Comparison of ENCODE assay signal across 15 cellular contexts in genomic region chr2:170485254-170485653, GRCh38.
A peak's percentile ranks its signal among the peaks of the same experiment; 100 is the strongest.
DNase-seq lines count a peak whose midpoint lies in the region; ATAC-seq and TF ChIP-seq lines count a peak whose summit lies in the region.
"Had no signal": no experiment of that assay in that cellular context is flagged by ENCODE, and none has a peak within 500 bp of the region (broad histone marks: within the 10 kb centered on the region; RNA-seq: fewer than 3 reads in every experiment).

No MANE protein-coding gene starts in this region.

- peak; percentile 83 for ATAC-seq in left lobe of liver
- ATAC-seq: A549; CD8-positive, alpha-beta T cell had no signal

- H3K4me3 ChIP-seq in esophagus muscularis mucosa = no peak overlapping the region
- H3K4me3 ChIP-seq: A549 had no signal

- no peaks in the 10 kb centered on the region for H3K4me1 ChIP-seq in esophagus muscularis mucosa
- H3K4me1 ChIP-seq: A549, BE2C had no signal

- 68% methylated on average over 2 of the region's 2 CpGs for WGBS in esophagus muscularis mucosa

- H3K36me3 Mint-ChIP-seq in nephron (ENCODE audit: low read depth) = no peaks in the 10 kb centered on the region
- H3K36me3 Mint-ChIP-seq in activated CD4-positive, alpha-beta T cell treated with anti-CD3 and anti-CD28 coated beads, Interleukin-2, amount 10 ng/mL, durations not matched to agents 7 days and 5 days (ENCODE audit: low read depth) = no peaks in the 10 kb centered on the region
- H3K36me3 Mint-ChIP-seq: CD8-positive, alpha-beta T cell had no signal

- H3K36me3 ChIP-seq in esophagus muscularis mucosa = no peaks in the 10 kb centered on the region
- H3K36me3 ChIP-seq: BE2C had no signal

- H3K9me3 ChIP-seq in esophagus muscularis mucosa = no peaks in the 10 kb centered on the region
- H3K9me3 ChIP-seq: A549, BE2C had no signal

- no peak for TF ChIP-seq EP300 in esophagus muscularis mucosa (IDR thresholded peaks at IDR 0.05)

- TF ChIP-seq CTCF in esophagus muscularis mucosa (IDR thresholded peaks at IDR 0.05) = no peak
- TF ChIP-seq CTCF in nephron (IDR thresholded peaks at IDR 0.05; ENCODE audit: unreplicated experiment in 3 of 3) = no peak

- peaks cover 8% of the 10 kb centered on the region for H3K4me1 Mint-ChIP-seq in nephron
- H3K4me1 Mint-ChIP-seq in activated CD4-positive, alpha-beta T cell treated with anti-CD3 and anti-CD28 coated beads, Interleukin-2, amount 10 ng/mL, durations not matched to agents 7 days and 5 days = no peaks in the 10 kb centered on the region

- peaks cover 4% of the 10 kb centered on the region for H3K27me3 Mint-ChIP-seq in nephron (ENCODE audit: low read depth)
- H3K27me3 Mint-ChIP-seq in activated CD4-positive, alpha-beta T cell treated with anti-CD3 and anti-CD28 coated beads, Interleukin-2, amount 10 ng/mL, durations not matched to agents 7 days and 5 days = peaks cover 6% of the 10 kb centered on the region

- peak overlapping the region in 2 of 3 experiments; percentile 22 to 45 for H3K27ac Mint-ChIP-seq in nephron
- no peak overlapping the region for H3K27ac Mint-ChIP-seq in activated CD4-positive, alpha-beta T cell treated with anti-CD3 and anti-CD28 coated beads, Interleukin-2, amount 10 ng/mL, durations not matched to agents 7 days and 5 days
- H3K27ac Mint-ChIP-seq: CD8-positive, alpha-beta T cell had no signal

- no peaks in the 10 kb centered on the region for H3K27me3 ChIP-seq in esophagus muscularis mucosa
- H3K27me3 ChIP-seq: BE2C had no signal

- POLR2A ChIA-PET in activated CD4-positive, alpha-beta T cell treated with anti-CD3 and anti-CD28 coated beads, Interleukin-2, amount 10 ng/mL, durations not matched to agents 7 days and 5 days (lab: Charles Lee) = interaction anchor here (0.6 kb wide), 1 partner anchor 41 kb away, joined by 4 read pairs; no protein-coding TSS in a partner anchor

- no peak overlapping the region for H3K4me3 Mint-ChIP-seq in nephron
- no peak overlapping the region for H3K4me3 Mint-ChIP-seq in activated CD4-positive, alpha-beta T cell treated with anti-CD3 and anti-CD28 coated beads, Interleukin-2, amount 10 ng/mL, durations not matched to agents 7 days and 5 days
- H3K4me3 Mint-ChIP-seq: CD8-positive, alpha-beta T cell had no signal

- H3K9me3 Mint-ChIP-seq in nephron = no peaks in the 10 kb centered on the region
- H3K9me3 Mint-ChIP-seq in activated CD4-positive, alpha-beta T cell treated with anti-CD3 and anti-CD28 coated beads, Interleukin-2, amount 10 ng/mL, durations not matched to agents 7 days and 5 days = no peaks in the 10 kb centered on the region
- H3K9me3 Mint-ChIP-seq: CD8-positive, alpha-beta T cell had no signal

- intact Hi-C loops in esophagus muscularis mucosa (cut with DNase I) = loop anchor here (5.0 to 10.0 kb wide), 2 partner anchors 230 to 327 kb away; partner anchors contain the start of gene SP5

- no peak for TF ChIP-seq POLR2A in esophagus muscularis mucosa (IDR thresholded peaks at IDR 0.05; ENCODE audit: low read depth)

- H3K27ac ChIP-seq in esophagus muscularis mucosa (replicated peaks in 1 of 4) = no peak overlapping the region
- H3K27ac ChIP-seq: A549, C4-2B, HL-60 had no signal

- CTCF ChIA-PET in activated CD4-positive, alpha-beta T cell treated with anti-CD3 and anti-CD28 coated beads, Interleukin-2, amount 10 ng/mL, durations not matched to agents 7 days and 5 days (lab: Charles Lee) = no interaction called here

- peak; percentile 24 for DNase-seq in esophagus muscularis mucosa (ENCODE audit: extremely low spot score)
- no peak for DNase-seq in left lobe of liver (ENCODE audit: low spot score)
- DNase-seq in GOT3 (lab: John Stamatoyannopoulos, UW) = no peak
- no peak for DNase-seq in activated CD4-positive, alpha-beta T cell treated with anti-CD3 and anti-CD28 coated beads, Interleukin-2, amount 10 ng/mL, durations not matched to agents 7 days and 5 days
- DNase-seq in hypothalamus (lab: John Stamatoyannopoulos, UW) = no peak
- DNase-seq in MV-4-11 (lab: John Stamatoyannopoulos, UW) = no peak
- DNase-seq: BE2C; CD8-positive, alpha-beta T cell; COR-L47; HCEC 1CT; IMR-90 had no signal
